8 cellular contexts compared by ENCODE assay signal in genomic region chr13:97141564-97142005, GRCh38.
A peak's percentile ranks its signal among the peaks of the same experiment; 100 is the strongest.
DNase-seq lines count a peak whose midpoint lies in the region; ATAC-seq and TF ChIP-seq lines count a peak whose summit lies in the region.

No MANE protein-coding gene starts in this region.

- H3K4me1 Mint-ChIP-seq in immature natural killer cell = peaks cover 3 to 5% of the 10 kb centered on the region in 2 donors

- no peaks in the 10 kb centered on the region for H3K36me3 Mint-ChIP-seq in immature natural killer cell

- peaks cover 0 to 18% of the 10 kb centered on the region in 2 donors for H3K4me1 ChIP-seq in breast epithelium
- H3K4me1 ChIP-seq in thoracic aorta (ENCODE audit: control insufficient read depth in 1 of 2, low read depth in 2 of 2) = peaks cover 7 to 13% of the 10 kb centered on the region in 2 donors

- no peak for TF ChIP-seq POLR2A in breast epithelium (IDR thresholded peaks at IDR 0.05)

- no peak overlapping the region for H3K27ac Mint-ChIP-seq in immature natural killer cell

- H3K27me3 ChIP-seq in breast epithelium = no peaks in the 10 kb centered on the region
- no peaks in the 10 kb centered on the region for H3K27me3 ChIP-seq in thoracic aorta (replicated peaks; ENCODE audit: insufficient read depth)

- ATAC-seq in GM18870 (IDR thresholded peaks at IDR 0.05; ENCODE audit: unreplicated experiment) = peak; percentile 99
- peak; percentile 99 for ATAC-seq in HG03039 (IDR thresholded peaks at IDR 0.05; ENCODE audit: unreplicated experiment)
- ATAC-seq in thoracic aorta (ENCODE audit: insufficient number of reproducible peaks, low FRiP score, low read depth) = peak; percentile 78

- no peaks in the 10 kb centered on the region for H3K9me3 Mint-ChIP-seq in immature natural killer cell

- H3K4me3 ChIP-seq in AG10803 (ENCODE audit: low read length) (peak overlapping the region; percentile 32), breast epithelium (peak overlapping the region in 2 of 3 donors; percentile 26 to 57), thoracic aorta (no peak overlapping the region)

- H3K9me3 ChIP-seq in breast epithelium (no peaks in the 10 kb centered on the region), thoracic aorta (no peaks in the 10 kb centered on the region)

- TF ChIP-seq CTCF in AG10803 (conservative IDR thresholded peaks at IDR 0.05; ENCODE audit: low read length) = no peak
- no peak for TF ChIP-seq CTCF in breast epithelium (IDR thresholded peaks at IDR 0.05)
- no peak for TF ChIP-seq CTCF in thoracic aorta (IDR thresholded peaks at IDR 0.05)

- intact Hi-C loops in breast epithelium (cut with DNase I; ENCODE audit: low total_unique reads) = no loop called here

- DNase-seq in AG10803 (ENCODE audit: low read depth) (peak; percentile 73), NCI-H226 (peak; percentile 83), breast epithelium (ENCODE audit: low spot score in 2 of 2) (peak in 1 of 2 donors; percentile 61), kidney glomerular epithelial cell (lab: John Stamatoyannopoulos, UW) (peak; percentile 79), thoracic aorta (ENCODE audit: low spot score) (no peak), immature natural killer cell (no peak)

- H3K27me3 Mint-ChIP-seq in immature natural killer cell (ENCODE audit: low read depth in 3 of 3) = peaks cover 0 to 11% (median 3%) of the 10 kb centered on the region in 3 donors

- H3K27ac ChIP-seq in breast epithelium = peak overlapping the region; percentile 42 to 46
- no peak overlapping the region for H3K27ac ChIP-seq in thoracic aorta

- H3K36me3 ChIP-seq in breast epithelium (no peaks in the 10 kb centered on the region), thoracic aorta (no peaks in the 10 kb centered on the region)

- H3K4me3 Mint-ChIP-seq in immature natural killer cell = no peak overlapping the region

Comparison
In these comparisons a context has a peak if more than half of its experiments do, and no peak if none do; other contexts are left out.
1. DNase-seq: peak in AG10803 (single experiment), NCI-H226 (single experiment) and kidney glomerular epithelial cell (single experiment); none in thoracic aorta (single experiment) and immature natural killer cell (0 of 3).
2. H3K27ac ChIP-seq: peak in breast epithelium (2 of 2); none in thoracic aorta (0 of 2).
3. Peak in every context shown above with its lines, with median percentiles within 50 percentile points of each other: ATAC-seq.